8 cellular contexts compared by ENCODE assay signal in the genomic region with DNA sequence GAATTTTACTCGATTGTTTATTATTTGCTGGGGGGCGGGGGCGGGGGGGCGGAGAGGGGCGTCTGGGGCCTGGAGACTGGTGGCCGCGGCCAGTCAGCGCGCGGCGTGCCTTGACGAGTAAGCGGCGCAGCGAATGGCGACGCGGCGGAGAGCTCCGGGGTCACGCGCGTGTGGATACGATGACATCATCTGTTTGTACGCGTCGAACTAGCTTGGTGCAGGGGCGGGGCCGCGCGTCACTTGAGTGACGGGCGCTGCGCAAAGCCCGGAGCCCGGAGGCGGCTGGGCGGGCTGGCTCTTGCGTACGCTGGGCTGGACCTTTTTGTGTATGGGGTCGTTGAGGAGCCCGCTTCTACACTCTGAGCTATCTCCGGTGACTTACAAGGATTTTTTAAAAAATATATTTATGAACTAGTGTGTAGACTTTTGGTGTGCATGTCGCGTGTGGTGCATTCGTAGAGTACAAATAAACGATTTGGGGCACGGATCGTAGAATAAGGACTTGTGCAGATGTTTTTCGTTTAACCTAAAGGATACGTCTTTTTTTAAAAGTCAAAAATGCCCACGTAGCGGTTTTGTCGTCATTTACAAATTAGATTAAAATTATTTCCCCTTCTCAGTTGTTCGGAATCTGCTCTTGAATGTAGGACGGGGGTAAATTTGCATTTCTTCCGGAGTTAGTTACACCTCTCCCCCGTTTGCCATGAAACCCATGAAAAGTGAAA. TPM values are rescaled to one million over a fixed set of nuclear protein-coding genes. Genes with fewer than 3 reads are reported as not detected.
DNase-seq lines count a peak whose midpoint lies in the region; ATAC-seq and TF ChIP-seq lines count a peak whose summit lies in the region.

No MANE protein-coding gene starts in this region.

- peak overlapping the region; percentile 88 for H3K9ac ChIP-seq in skeletal muscle satellite cell (ENCODE audit: low read depth, low read length)

- H3K4me3 ChIP-seq in WERI-Rb-1 (ENCODE audit: low read depth, low read length) (peak overlapping the region; percentile 98), breast epithelium (peak overlapping the region; percentile 86 to 92 (median 92)), iPS-18c (ENCODE audit: insufficient read depth, low read depth, low read length) (peak overlapping the region; percentile 89), skeletal muscle satellite cell (ENCODE audit: low read length) (peak overlapping the region; percentile 95)

- H3K9me3 ChIP-seq in WERI-Rb-1 (ENCODE audit: severe bottlenecking) (no peaks in the 10 kb centered on the region), breast epithelium (no peaks in the 10 kb centered on the region), iPS-18c (ENCODE audit: control insufficient read depth, insufficient read depth, low read length) (no peaks in the 10 kb centered on the region), skeletal muscle satellite cell (replicated peaks; ENCODE audit: low read length) (no peaks in the 10 kb centered on the region)

- no peaks in the 10 kb centered on the region for H3K4me1 ChIP-seq in breast epithelium
- H3K4me1 ChIP-seq in skeletal muscle satellite cell (ENCODE audit: control insufficient read depth, insufficient read depth, low read length), result peaks cover 15% of the 10 kb centered on the region

- peak overlapping the region; percentile 96 for H3K4me2 ChIP-seq in skeletal muscle satellite cell (ENCODE audit: low read length)

- no peaks in the 10 kb centered on the region for H3K36me3 ChIP-seq in WERI-Rb-1
- H3K36me3 ChIP-seq in breast epithelium, result no peaks in the 10 kb centered on the region
- H3K36me3 ChIP-seq in skeletal muscle satellite cell (ENCODE audit: insufficient read depth, low read length), result peaks cover 10% of the 10 kb centered on the region

- H3K27ac ChIP-seq in 22Rv1 (peak overlapping the region; percentile 90), WERI-Rb-1 (peak overlapping the region; percentile 98), breast epithelium (peak overlapping the region; percentile 97 to 100)

- intact Hi-C loops in breast epithelium (cut with DNase I; ENCODE audit: low total_unique reads), result no loop called here

- TF ChIP-seq CTCF in 22Rv1 (IDR thresholded peaks at IDR 0.05), result no peak
- no peak for TF ChIP-seq CTCF in WERI-Rb-1 (IDR thresholded peaks at IDR 0.05; ENCODE audit: low read depth, low read length)
- TF ChIP-seq CTCF in breast epithelium (IDR thresholded peaks at IDR 0.05), result no peak

- peaks cover 10% of the 10 kb centered on the region for H3K27me3 ChIP-seq in WERI-Rb-1 (ENCODE audit: insufficient read depth, low read depth, severe bottlenecking)
- H3K27me3 ChIP-seq in breast epithelium, result no peaks in the 10 kb centered on the region
- H3K27me3 ChIP-seq in skeletal muscle satellite cell (ENCODE audit: control insufficient read depth, insufficient read depth, low read length), result no peaks in the 10 kb centered on the region

- peak; percentile 52 for TF ChIP-seq POLR2A in breast epithelium (IDR thresholded peaks at IDR 0.05)

- DNase-seq in NCI-H2196 (lab: John Stamatoyannopoulos, UW; ENCODE audit: unreplicated experiment), result peak; percentile 99
- peak; percentile 98 for DNase-seq in WERI-Rb-1
- DNase-seq in breast epithelium (ENCODE audit: low spot score in 2 of 2), result peak; percentile 99

- peak; percentile 67 for ATAC-seq in GM18867 (IDR thresholded peaks at IDR 0.05; ENCODE audit: unreplicated experiment)
- peak; percentile 55 for ATAC-seq in HG03108 (IDR thresholded peaks at IDR 0.05; ENCODE audit: unreplicated experiment)

RNA-seq across cellular contexts. Expression of a gene that starts 2.2 kb away (rescaled TPM):
- 100 to 1,000 TPM; 107 to 181 (median 155) TPM for total RNA-seq in breast epithelium
- 33.0 and 40.2 TPM in 2 replicates for total RNA-seq in skeletal muscle satellite cell (2012; rRNA removed)

Comparison
In these comparisons a context has a peak if more than half of its experiments do, and no peak if none do; other contexts are left out.
1. Peak in every context shown above with its lines: DNase-seq, ATAC-seq, H3K4me3 ChIP-seq and H3K27ac ChIP-seq.